Comparison of ENCODE assay signal across 8 cellular contexts in the genomic region with DNA sequence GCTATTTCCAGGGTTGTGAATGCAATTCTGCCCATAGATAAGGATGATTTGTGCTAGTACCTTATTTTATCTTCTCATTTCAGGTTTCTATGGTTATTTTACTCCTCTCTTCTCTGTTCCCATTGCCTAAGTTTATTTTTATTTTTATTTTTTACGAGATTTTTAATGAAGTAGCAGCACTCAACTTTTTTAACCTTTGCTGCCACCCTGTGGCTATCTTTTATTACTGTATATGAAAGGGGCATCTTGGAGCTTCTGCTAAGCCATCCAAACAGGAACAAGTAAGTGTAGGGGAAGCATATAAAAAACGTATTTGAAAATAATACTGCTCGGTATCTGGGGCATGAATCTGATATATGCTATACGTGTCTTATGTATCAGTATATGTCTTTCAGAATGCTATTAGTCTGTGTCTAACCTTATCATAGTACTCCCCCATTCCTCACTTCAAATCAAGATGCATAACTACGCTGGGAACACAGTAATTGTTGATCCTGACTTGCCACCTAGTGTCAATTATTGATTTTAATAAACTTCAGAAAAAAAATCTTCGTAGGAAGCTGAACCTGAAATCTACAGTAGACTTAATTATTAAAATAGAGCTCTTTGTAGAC.
DNase-seq lines count a peak whose midpoint lies in the region; ATAC-seq, FAIRE-seq and TF ChIP-seq lines count a peak whose summit lies in the region.

No MANE protein-coding gene starts in this region.

- no peaks in the 10 kb centered on the region for H4K20me1 ChIP-seq in astrocyte (ENCODE audit: insufficient read depth, low read length)

- H3K4me1 Mint-ChIP-seq in activated T-cell treated with anti-CD3 and anti-CD28 coated beads, Interleukin-2, amount 50 U/mL, for 72 hours (ENCODE audit: low read depth), result peaks cover 5% of the 10 kb centered on the region
- H3K4me1 Mint-ChIP-seq in astrocyte (ENCODE audit: low read depth, unreplicated experiment), result no peaks in the 10 kb centered on the region

- peak overlapping the region; percentile 66 for H3K27ac Mint-ChIP-seq in activated T-cell treated with anti-CD3 and anti-CD28 coated beads, Interleukin-2, amount 50 U/mL, for 72 hours
- H3K27ac Mint-ChIP-seq in astrocyte (ENCODE audit: unreplicated experiment), result no peak overlapping the region

- peaks cover 0 to 6% of the 10 kb centered on the region in 2 donors for H3K9me3 Mint-ChIP-seq in activated T-cell treated with anti-CD3 and anti-CD28 coated beads, Interleukin-2, amount 50 U/mL, for 72 hours
- no peaks in the 10 kb centered on the region for H3K9me3 Mint-ChIP-seq in astrocyte (ENCODE audit: unreplicated experiment)

- no peak overlapping the region for H3K4me3 Mint-ChIP-seq in activated T-cell treated with anti-CD3 and anti-CD28 coated beads, Interleukin-2, amount 50 U/mL, for 72 hours
- no peak overlapping the region for H3K4me3 Mint-ChIP-seq in astrocyte (ENCODE audit: unreplicated experiment)

- no peak for TF ChIP-seq POLR2A in transverse colon (IDR thresholded peaks at IDR 0.05)

- FAIRE-seq in astrocyte (lab: Jason Lieb, UNC), result no peak

- in situ Hi-C loops in transverse colon (cut with MboI; ENCODE audit: low pct_ligation_motif_present in 1 of 4, low pct_unique_long_range_greater_than_20kb in 1 of 4, low sequenced_read_pairs in 3 of 4), result loop anchor here in 3 of 4 donors (25.0 kb wide), 1 partner anchor 362 kb away; the partner anchor contains the start of gene RIMKLB (in 3 of the 3)

- no peak overlapping the region for H2AFZ ChIP-seq in astrocyte (ENCODE audit: low read depth, low read length)

- intact Hi-C loops in transverse colon (cut with DNase I; ENCODE audit: low total_unique reads), result no loop called here

- peak; percentile 48 for TF ChIP-seq CTCF in astrocyte (IDR thresholded peaks at IDR 0.05; ENCODE audit: insufficient read depth, low read depth, low read length)
- TF ChIP-seq CTCF in transverse colon (IDR thresholded peaks at IDR 0.05), result peak in 4 of 5 experiments; percentile 32 to 41 (median 38)

- H3K9me3 ChIP-seq in astrocyte (ENCODE audit: insufficient read depth, low read depth, low read length), result no peaks in the 10 kb centered on the region
- no peaks in the 10 kb centered on the region for H3K9me3 ChIP-seq in transverse colon

- ATAC-seq in activated T-cell treated with anti-CD3 and anti-CD28 coated beads, Interleukin-2, amount 50 U/mL, for 72 hours (replicated peaks in 1 of 2), result peak; percentile 62 to 67
- ATAC-seq in GM19463 (IDR thresholded peaks at IDR 0.05; ENCODE audit: unreplicated experiment) (no peak), GM21381 (IDR thresholded peaks at IDR 0.05; ENCODE audit: unreplicated experiment) (no peak)

- H3K4me2 ChIP-seq in astrocyte (ENCODE audit: low read length), result no peak overlapping the region

- H3K4me3 ChIP-seq in astrocyte (ENCODE audit: insufficient read depth, low read depth, low read length) (no peak overlapping the region), transverse colon (no peak overlapping the region)

- H3K27me3 Mint-ChIP-seq in activated T-cell treated with anti-CD3 and anti-CD28 coated beads, Interleukin-2, amount 50 U/mL, for 72 hours (ENCODE audit: low read depth), result no peaks in the 10 kb centered on the region
- H3K27me3 Mint-ChIP-seq in astrocyte (ENCODE audit: low read depth, unreplicated experiment), result no peaks in the 10 kb centered on the region

- no peaks in the 10 kb centered on the region for H3K36me3 Mint-ChIP-seq in activated T-cell treated with anti-CD3 and anti-CD28 coated beads, Interleukin-2, amount 50 U/mL, for 72 hours (ENCODE audit: insufficient read depth in 2 of 2)
- no peaks in the 10 kb centered on the region for H3K36me3 Mint-ChIP-seq in astrocyte (ENCODE audit: low read depth, unreplicated experiment)

- no peaks in the 10 kb centered on the region for H3K79me2 ChIP-seq in astrocyte (ENCODE audit: insufficient read depth, low read length)

- WGBS in transverse colon (ENCODE audit: low coverage in 1 of 2), 2 donors, result 20 to 23% methylated on average over 6 of the region's 6 CpGs

- H3K27ac ChIP-seq in astrocyte (ENCODE audit: low read depth, low read length), result no peak overlapping the region
- H3K27ac ChIP-seq in transverse colon, result no peak overlapping the region

- H3K36me3 ChIP-seq in astrocyte (ENCODE audit: insufficient read depth, low read length) (no peaks in the 10 kb centered on the region), transverse colon (no peaks in the 10 kb centered on the region)

- H3K27me3 ChIP-seq in astrocyte (ENCODE audit: insufficient read depth, low read length) (peaks cover 2% of the 10 kb centered on the region), transverse colon (no peaks in the 10 kb centered on the region)

- no peak overlapping the region for H3K9ac ChIP-seq in astrocyte (ENCODE audit: low read length)

- no peaks in the 10 kb centered on the region for H3K4me1 ChIP-seq in astrocyte (ENCODE audit: insufficient read depth, low read length)
- H3K4me1 ChIP-seq in transverse colon, result no peaks in the 10 kb centered on the region

- DNase-seq in activated T-cell treated with anti-CD3 and anti-CD28 coated beads, Interleukin-2, amount 50 U/mL, for 72 hours, result peak in 1 of 2 donors; percentile 44
- no peak for DNase-seq in activated T-cell treated with anti-CD3 and anti-CD28 coated beads, Interleukin-2, amount 50 U/mL, for 1 hour
- DNase-seq in NAMALWA (ENCODE audit: low spot score) (peak; percentile 89), astrocyte (ENCODE audit: low read depth) (peak; percentile 8), inferior parietal cortex (ENCODE audit: extremely low spot score) (peak; percentile 58), transverse colon (no peak)

- no peak for TF ChIP-seq EP300 in transverse colon (IDR thresholded peaks at IDR 0.05; ENCODE audit: low read depth)

Comparison
In these comparisons a context has a peak if more than half of its experiments do, and no peak if none do; other contexts are left out.
1. ATAC-seq: peak in activated T-cell treated with anti-CD3 and anti-CD28 coated beads, Interleukin-2, amount 50 U/mL, for 72 hours (2 of 2); none in GM19463 (single experiment) and GM21381 (single experiment).
2. DNase-seq: peak in NAMALWA (single experiment), astrocyte (single experiment) and inferior parietal cortex (single experiment); none in activated T-cell treated with anti-CD3 and anti-CD28 coated beads, Interleukin-2, amount 50 U/mL, for 1 hour (single experiment) and transverse colon (single experiment).